In the genomic region with DNA sequence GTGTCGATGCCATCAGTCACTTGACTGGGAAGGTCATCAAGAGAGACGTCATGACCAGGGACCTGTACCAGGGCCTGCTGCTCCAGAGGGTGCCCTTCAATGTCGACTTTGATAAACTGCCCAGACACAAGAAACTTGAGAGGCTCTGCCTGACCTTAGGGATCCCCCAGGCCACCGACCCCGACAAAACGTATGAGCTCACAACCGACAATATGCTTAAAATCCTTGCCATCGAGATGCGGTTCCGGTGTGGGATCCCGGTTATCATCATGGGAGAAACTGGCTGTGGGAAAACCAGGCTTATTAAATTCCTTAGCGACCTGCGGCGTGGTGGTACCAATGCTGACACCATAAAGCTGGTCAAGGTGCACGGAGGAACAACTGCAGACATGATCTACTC, we compare ENCODE assay signal across 19 cellular contexts.
"Had no signal": no experiment of that assay in that cellular context is flagged by ENCODE, and none has a peak within 500 bp of the region (broad histone marks: within the 10 kb centered on the region; RNA-seq: fewer than 3 reads in every experiment).

No MANE protein-coding gene starts in this region.

- H3K4me1 ChIP-seq: esophagus squamous epithelium, gastroesophageal sphincter, testis, tibial nerve had no signal

- H3K27ac Mint-ChIP-seq: stimulated activated naive CD8-positive, alpha-beta T cell treated with anti-CD3 and anti-CD28 coated beads, Interleukin-15, Interleukin-2, amounts not matched to agents 100 ng/mL and 50 ng/mL, for 24 hours had no signal

- DNase-seq: cortex of kidney; effector memory CD4-positive, alpha-beta T cell; esophagus squamous epithelium; foreskin fibroblast; glutamatergic neuron; islet precursor cell; mammary epithelial cell; natural killer cell; right cardiac atrium; small intestine; stimulated activated CD4-positive, alpha-beta T cell treated with anti-CD3 and anti-CD28 coated beads, Interleukin-2, amount 100 ng/mL, for 48 hours; testis had no signal

- ATAC-seq: gastroesophageal sphincter; left lobe of liver; natural killer cell; right cardiac atrium; stimulated activated effector memory CD8-positive, alpha-beta T cell treated with anti-CD3 and anti-CD28 coated beads, Interleukin-12 subunit alpha, Interleukin-12 subunit beta, amount 100 ng/mL, for 72 hours had no signal

- H3K9me3 ChIP-seq: esophagus squamous epithelium, gastroesophageal sphincter, testis, tibial nerve had no signal

- H3K27me3 Mint-ChIP-seq: stimulated activated naive CD8-positive, alpha-beta T cell treated with anti-CD3 and anti-CD28 coated beads, Interleukin-15, Interleukin-2, amounts not matched to agents 100 ng/mL and 50 ng/mL, for 24 hours had no signal

- H3K9me3 Mint-ChIP-seq: natural killer cell; neural crest cell; stimulated activated effector memory CD8-positive, alpha-beta T cell treated with anti-CD3 and anti-CD28 coated beads, Interleukin-12 subunit alpha, Interleukin-12 subunit beta, amount 100 ng/mL, for 72 hours; stimulated activated naive CD8-positive, alpha-beta T cell treated with anti-CD3 and anti-CD28 coated beads, Interleukin-15, Interleukin-2, amounts not matched to agents 100 ng/mL and 50 ng/mL, for 24 hours had no signal

- H3K4me3 Mint-ChIP-seq: natural killer cell; neural crest cell; stimulated activated effector memory CD8-positive, alpha-beta T cell treated with anti-CD3 and anti-CD28 coated beads, Interleukin-12 subunit alpha, Interleukin-12 subunit beta, amount 100 ng/mL, for 72 hours; stimulated activated naive CD8-positive, alpha-beta T cell treated with anti-CD3 and anti-CD28 coated beads, Interleukin-15, Interleukin-2, amounts not matched to agents 100 ng/mL and 50 ng/mL, for 24 hours had no signal

- H3K27ac ChIP-seq: esophagus squamous epithelium, gastroesophageal sphincter, testis, tibial nerve had no signal

- H3K27me3 ChIP-seq: esophagus squamous epithelium, gastroesophageal sphincter, testis, tibial nerve had no signal

- FAIRE-seq: endometrium, small intestine had no signal

- H3K4me3 ChIP-seq: esophagus squamous epithelium, gastroesophageal sphincter, testis, tibial nerve had no signal
